ENCODE assay signal across 21 cellular contexts in the genomic region with DNA sequence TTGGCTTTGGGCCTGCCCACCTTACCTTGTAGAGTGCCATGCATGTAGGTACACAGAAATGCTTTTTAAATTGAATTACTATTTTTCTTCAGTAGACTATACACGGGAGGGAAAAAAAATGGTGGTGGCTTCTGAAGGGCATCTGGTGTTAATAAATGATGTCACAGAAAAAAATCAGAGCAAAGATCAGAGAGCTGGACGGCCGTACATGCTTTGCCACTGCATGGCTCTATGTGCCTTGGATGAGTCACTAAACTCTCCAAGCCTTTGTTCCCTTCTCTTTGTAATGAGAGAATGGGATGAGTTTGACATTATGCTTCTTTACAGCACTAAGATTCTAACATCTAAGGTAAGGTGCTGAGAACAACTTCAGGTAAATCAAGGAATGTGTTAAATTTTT.
"Had no signal": no experiment of that assay in that cellular context is flagged by ENCODE, and none has a peak within 500 bp of the region (broad histone marks: within the 10 kb centered on the region; RNA-seq: fewer than 3 reads in every experiment).

No MANE protein-coding gene starts in this region.

- H3K4me3 ChIP-seq: cardiac muscle cell, Peyer's patch had no signal

- H3K27me3 ChIP-seq: brain microvascular endothelial cell, Peyer's patch had no signal

- H3K36me3 ChIP-seq: brain microvascular endothelial cell, cardiac muscle cell, Peyer's patch had no signal

- H3K27ac ChIP-seq: brain microvascular endothelial cell, cardiac muscle cell, Peyer's patch had no signal

- ATAC-seq: activated CD4-positive, CD25-positive, alpha-beta regulatory T cell treated with anti-CD3 and anti-CD28 coated beads, Interleukin-2, amount 50 U/mL, for 24 hours; activated CD8-positive, alpha-beta T cell treated with anti-CD3 and anti-CD28 coated beads for 36 hours; activated T-cell treated with anti-CD3 and anti-CD28 coated beads, Interleukin-2, amount 50 U/mL, for 72 hours; T-cell had no signal

- DNase-seq: activated CD4-positive, alpha-beta T cell treated with anti-CD3 and anti-CD28 coated beads for 4 hours; activated CD8-positive, alpha-beta memory T cell treated with anti-CD3 and anti-CD28 coated beads, Interleukin-2, amount 50 U/mL, for 4 hours; activated CD8-positive, alpha-beta T cell treated with anti-CD3 and anti-CD28 coated beads for 36 hours; activated gamma-delta T cell treated with Interleukin-2 at 50 U/mL for 16 hours; activated naive CD4-positive, alpha-beta T cell treated with anti-CD3 and anti-CD28 coated beads, Interleukin-2, amount 10 ng/mL, durations not matched to agents 7 days and 5 days; activated naive CD8-positive, alpha-beta T cell treated with anti-CD3 and anti-CD28 coated beads for 36 hours; activated T-cell treated with anti-CD3 and anti-CD28 coated beads, Interleukin-2, amount 50 U/mL, for 72 hours; brain microvascular endothelial cell; NCI-H1048; NCI-H146; NCI-H187 treated with DMSO at 0.1 percent for 48 hours; NCI-H2081 treated with DMSO at 0.1 percent for 48 hours; NCI-H446; NCI-H524; Peyer's patch; SHP77 treated with DMSO at 0.1 percent for 48 hours; T-cell; T-helper 2 cell; T1000 had no signal

- H3K9me3 ChIP-seq: Peyer's patch had no signal

- H3K4me1 ChIP-seq: Peyer's patch had no signal
